8 cellular contexts compared by ENCODE assay signal in genomic region chr9:101791938-101792337, GRCh38. TPM values are rescaled to one million over a fixed set of nuclear protein-coding genes. Genes with fewer than 3 reads are reported as not detected.
DNase-seq lines count a peak whose midpoint lies in the region; ATAC-seq and TF ChIP-seq lines count a peak whose summit lies in the region.

No MANE protein-coding gene starts in this region.

- ATAC-seq in HG03520 (IDR thresholded peaks at IDR 0.05; ENCODE audit: unreplicated experiment) = no peak
- no peak for ATAC-seq in HG03469 (IDR thresholded peaks at IDR 0.05; ENCODE audit: unreplicated experiment)

- TF ChIP-seq CTCF in GM12874 (IDR thresholded peaks at IDR 0.05; ENCODE audit: insufficient read depth, low read depth, low read length) (peak; percentile 47), MM.1S (IDR thresholded peaks at IDR 0.05; ENCODE audit: low read length) (peak; percentile 52), SU-DHL-6 (IDR thresholded peaks at IDR 0.05; ENCODE audit: insufficient read depth, low read length, poor library complexity, severe bottlenecking) (peak; percentile 43), right atrium auricular region (IDR thresholded peaks at IDR 0.05) (peak in 1 of 2 donors; percentile 27)

- no peaks in the 10 kb centered on the region for H3K27me3 ChIP-seq in MM.1S (replicated peaks; ENCODE audit: insufficient read depth, low read length)
- H3K27me3 ChIP-seq in SU-DHL-6 (ENCODE audit: low read length) = no peaks in the 10 kb centered on the region
- no peaks in the 10 kb centered on the region for H3K27me3 ChIP-seq in right atrium auricular region

- DNase-seq in A172 (ENCODE audit: low spot score) (peak; percentile 38), MM.1S (peak; percentile 37), iPS-NIHi7 (ENCODE audit: extremely low spot score) (peak; percentile 51), right atrium auricular region (ENCODE audit: low spot score) (no peak)

- H3K36me3 ChIP-seq in MM.1S (replicated peaks; ENCODE audit: insufficient read depth, low read length) (no peaks in the 10 kb centered on the region), SU-DHL-6 (ENCODE audit: low read length) (no peaks in the 10 kb centered on the region), right atrium auricular region (no peaks in the 10 kb centered on the region)

- no peak overlapping the region for H3K27ac ChIP-seq in MM.1S (ENCODE audit: low read length)
- H3K27ac ChIP-seq in SU-DHL-6 (ENCODE audit: low read depth, low read length) = no peak overlapping the region
- H3K27ac ChIP-seq in right atrium auricular region = no peak overlapping the region

- H3K9me2 ChIP-seq in MM.1S (replicated peaks; ENCODE audit: insufficient read depth, low read length) = no peaks in the 10 kb centered on the region
- no peaks in the 10 kb centered on the region for H3K9me2 ChIP-seq in SU-DHL-6 (replicated peaks; ENCODE audit: insufficient read depth, low read length)

- H3K4me3 ChIP-seq in MM.1S (ENCODE audit: low read length) = no peak overlapping the region
- no peak overlapping the region for H3K4me3 ChIP-seq in SU-DHL-6 (ENCODE audit: insufficient read depth, low read length, poor library complexity, severe bottlenecking)
- H3K4me3 ChIP-seq in right atrium auricular region = no peak overlapping the region

- no peaks in the 10 kb centered on the region for H3K9me3 ChIP-seq in MM.1S (replicated peaks; ENCODE audit: insufficient read depth, low read length)
- H3K9me3 ChIP-seq in SU-DHL-6 (ENCODE audit: insufficient read depth, low read length) = no peaks in the 10 kb centered on the region
- no peaks in the 10 kb centered on the region for H3K9me3 ChIP-seq in right atrium auricular region

- H3K4me1 ChIP-seq in MM.1S (ENCODE audit: low read length) (no peaks in the 10 kb centered on the region), right atrium auricular region (no peaks in the 10 kb centered on the region)

- H2AFZ ChIP-seq in MM.1S (ENCODE audit: low read length) (no peak overlapping the region), SU-DHL-6 (ENCODE audit: low read depth, low read length, severe bottlenecking) (no peak overlapping the region)

- H3F3A ChIP-seq in MM.1S (ENCODE audit: insufficient read depth, low read length) (no peaks in the 10 kb centered on the region), SU-DHL-6 (ENCODE audit: insufficient read depth) (no peaks in the 10 kb centered on the region)

- H4K20me1 ChIP-seq in MM.1S (ENCODE audit: insufficient read depth, low read length) = no peaks in the 10 kb centered on the region
- no peaks in the 10 kb centered on the region for H4K20me1 ChIP-seq in SU-DHL-6 (ENCODE audit: low read depth, low read length)

- H3K9ac ChIP-seq in MM.1S (ENCODE audit: low read length) (no peak overlapping the region), SU-DHL-6 (ENCODE audit: low read length) (no peak overlapping the region)

- H3K79me2 ChIP-seq in MM.1S (ENCODE audit: low read length) (no peaks in the 10 kb centered on the region), SU-DHL-6 (ENCODE audit: insufficient read depth, low read length) (no peaks in the 10 kb centered on the region)

- H3K4me2 ChIP-seq in MM.1S (ENCODE audit: low read depth, low read length) (no peak overlapping the region), SU-DHL-6 (ENCODE audit: low read depth, low read length, poor library complexity, severe bottlenecking) (no peak overlapping the region)

RNA-seq across cellular contexts. Expression of gene GRIN3A, which starts 53.5 kb away (rescaled TPM):
- total RNA-seq in A172 (2014; rRNA removed; shearing (Covaris generic)) = not detected in 2 replicates
- under 1 TPM in 1 of 2 donors, not detected in 1; 0.44 TPM for total RNA-seq in right atrium auricular region
